In genomic region chr2:1603521-1603920, GRCh38 we compare ENCODE assay signal across 16 cellular contexts.
A peak's percentile ranks its signal among the peaks of the same experiment; 100 is the strongest.
DNase-seq lines count a peak whose midpoint lies in the region; ATAC-seq, FAIRE-seq and TF ChIP-seq lines count a peak whose summit lies in the region.
"Had no signal": no experiment of that assay in that cellular context is flagged by ENCODE, and none has a peak within 500 bp of the region (broad histone marks: within the 10 kb centered on the region; RNA-seq: fewer than 3 reads in every experiment).

No MANE protein-coding gene starts in this region.

- BruUV-seq in Panc1 (replicated peaks; lab: Mats Ljungman, UMichigan) (no TSS peak), HepG2 (replicated peaks; lab: Mats Ljungman, UMichigan) (no TSS peak)

- no peak for ATAC-seq in Panc1
- no peak for ATAC-seq in HepG2
- ATAC-seq: A549 had no signal

- TF ChIP-seq CTCF in Panc1 (IDR thresholded peaks at IDR 0.05) (no peak), kidney (IDR thresholded peaks at IDR 0.05; ENCODE audit: borderline replicate concordance, extremely low read depth, insufficient read depth) (no peak), sigmoid colon (IDR thresholded peaks at IDR 0.05) (no peak), HepG2 (CRISPR knock-in tag; IDR thresholded peaks at IDR 0.05) (no peak)

- intact Hi-C loops in Panc1 (cut with micrococcal nuclease; ENCODE audit: unreplicated experiment) (no loop called here), kidney (cut with DNase I) (no loop called here), sigmoid colon (cut with DNase I) (no loop called here), HepG2 (cut with micrococcal nuclease; ENCODE audit: unreplicated experiment) (no loop called here)

- no peak overlapping the region for H3K27ac Mint-ChIP-seq in activated CD4-positive, alpha-beta memory T cell treated with anti-CD3 and anti-CD28 coated beads, Interleukin-2, amount 10 ng/mL, durations not matched to agents 7 days and 5 days
- H3K27ac Mint-ChIP-seq: CD8-positive, alpha-beta memory T cell had no signal

- H3K4me3 Mint-ChIP-seq in activated CD4-positive, alpha-beta memory T cell treated with anti-CD3 and anti-CD28 coated beads, Interleukin-2, amount 10 ng/mL, durations not matched to agents 7 days and 5 days: no peak overlapping the region
- H3K4me3 Mint-ChIP-seq: CD8-positive, alpha-beta memory T cell had no signal

- no peaks in the 10 kb centered on the region; the same call in 1 of the 2 replicates for H3K36me3 ChIP-seq in H7 (replicated peaks; ENCODE audit: control insufficient read depth, insufficient read depth, low read length)
- H3K36me3 ChIP-seq in Panc1 (ENCODE audit: control insufficient read depth, insufficient read depth, low read length): no peaks in the 10 kb centered on the region
- H3K36me3 ChIP-seq in kidney (ENCODE audit: control insufficient read depth in 1 of 2, insufficient read depth in 2 of 2, low read length in 2 of 2): no peaks in the 10 kb centered on the region
- H3K36me3 ChIP-seq in sigmoid colon: no peaks in the 10 kb centered on the region
- H3K36me3 ChIP-seq in HepG2 (replicated peaks in 1 of 2; ENCODE audit: control insufficient read depth in 1 of 2, insufficient read depth in 2 of 2, low read length in 2 of 2): no peaks in the 10 kb centered on the region
- H3K36me3 ChIP-seq: BE2C had no signal

- H3K9me3 Mint-ChIP-seq in activated CD4-positive, alpha-beta memory T cell treated with anti-CD3 and anti-CD28 coated beads, Interleukin-2, amount 10 ng/mL, durations not matched to agents 7 days and 5 days: no peaks in the 10 kb centered on the region
- H3K9me3 Mint-ChIP-seq: CD8-positive, alpha-beta memory T cell had no signal

- no peaks in the 10 kb centered on the region for H4K20me1 ChIP-seq in HepG2 (ENCODE audit: insufficient read depth, low read length)

- no peak for TF ChIP-seq POLR2A in sigmoid colon (IDR thresholded peaks at IDR 0.05)
- TF ChIP-seq POLR2A in HepG2 (IDR thresholded peaks at IDR 0.05; ENCODE audit: insufficient read depth in 1 of 2, low read depth in 2 of 2, low read length in 2 of 2): no peak

- in situ Hi-C loops in Panc1 (cut with HindIII; ENCODE audit: low pct_unique_long_range_greater_than_20kb, low sequenced_read_pairs): no loop called here
- in situ Hi-C loops in HepG2 (cut with HindIII; ENCODE audit: extremely low pct_ligation_motif_present, low pct_unique_long_range_greater_than_20kb): no loop called here

- 95 to 96% methylated on average over 15 of the region's 15 CpGs for WGBS in sigmoid colon, 2 donors
- WGBS in HepG2 (ENCODE audit: low lambda C conversion rate): 89% methylated on average over 8 of the region's 15 CpGs

- no peak overlapping the region for H3K9ac ChIP-seq in kidney (ENCODE audit: low read length in 2 of 2)
- no peak overlapping the region for H3K9ac ChIP-seq in HepG2 (ENCODE audit: insufficient read depth, low read depth, low read length)

- no peaks in the 10 kb centered on the region for H3K36me3 Mint-ChIP-seq in activated CD4-positive, alpha-beta memory T cell treated with anti-CD3 and anti-CD28 coated beads, Interleukin-2, amount 10 ng/mL, durations not matched to agents 7 days and 5 days (ENCODE audit: low read depth)

- no peaks in the 10 kb centered on the region for H3K79me2 ChIP-seq in HepG2 (ENCODE audit: insufficient read depth, low read length)

- H3K4me1 ChIP-seq in Panc1 (ENCODE audit: control insufficient read depth, insufficient read depth, low read length) (peaks cover 56% of the 10 kb centered on the region), kidney (ENCODE audit: control insufficient read depth in 1 of 2, insufficient read depth in 1 of 2, low read depth in 1 of 2, low read length in 2 of 2) (peaks cover 3 to 11% of the 10 kb centered on the region in 2 donors), sigmoid colon (peaks cover 0 to 19% (median 11%) of the 10 kb centered on the region in 4 donors), HepG2 (ENCODE audit: insufficient read depth, low read length) (peaks cover 19% of the 10 kb centered on the region)
- H3K4me1 ChIP-seq: BE2C, Caco-2 had no signal

- H3K27me3 Mint-ChIP-seq in activated CD4-positive, alpha-beta memory T cell treated with anti-CD3 and anti-CD28 coated beads, Interleukin-2, amount 10 ng/mL, durations not matched to agents 7 days and 5 days: no peaks in the 10 kb centered on the region

- CTCF ChIA-PET in Panc1 (lab: Charles Lee) (no interaction called here), HepG2 (lab: Yijun Ruan, JAX; ENCODE audit: low intra/inter-chr PET ratio, low total read pairs) (no interaction called here)
- CTCF ChIA-PET in activated CD4-positive, alpha-beta memory T cell treated with anti-CD3 and anti-CD28 coated beads, Interleukin-2, amount 10 ng/mL, durations not matched to agents 7 days and 5 days (lab: Charles Lee): no interaction called here

- no peaks in the 10 kb centered on the region for H3K27me3 ChIP-seq in H7 (ENCODE audit: control insufficient read depth, insufficient read depth, low read length)
- no peaks in the 10 kb centered on the region for H3K27me3 ChIP-seq in Panc1 (ENCODE audit: control insufficient read depth, insufficient read depth, low read length)
- no peaks in the 10 kb centered on the region for H3K27me3 ChIP-seq in sigmoid colon
- H3K27me3 ChIP-seq in HepG2 (ENCODE audit: control insufficient read depth in 1 of 2, insufficient read depth in 2 of 2, low read length in 2 of 2): peaks cover 4 to 42% of the 10 kb centered on the region in 2 experiments; a peak in 4 of 5 replicates
- H3K27me3 ChIP-seq: BE2C had no signal

- no peaks in the 10 kb centered on the region for H3K9me3 ChIP-seq in Panc1 (ENCODE audit: control insufficient read depth, insufficient read depth, low read depth, low read length)
- H3K9me3 ChIP-seq in kidney (ENCODE audit: control insufficient read depth in 1 of 2, low read length in 2 of 2): no peaks in the 10 kb centered on the region
- H3K9me3 ChIP-seq in sigmoid colon: no peaks in the 10 kb centered on the region
- H3K9me3 ChIP-seq in HepG2 (ENCODE audit: low read length): no peaks in the 10 kb centered on the region
- H3K9me3 ChIP-seq: BE2C had no signal

- peak; percentile 48 for DNase-seq in H7
- DNase-seq in Panc1 (ENCODE audit: low read depth, low spot score): no peak
- peak; percentile 57 for DNase-seq in kidney
- DNase-seq in sigmoid colon: peak; percentile 61
- DNase-seq in hypothalamus (lab: John Stamatoyannopoulos, UW): no peak
- DNase-seq in activated CD4-positive, alpha-beta memory T cell treated with anti-CD3 and anti-CD28 coated beads, Interleukin-2, amount 10 ng/mL, durations not matched to agents 7 days and 5 days: no peak
- DNase-seq in HepG2 (ENCODE audit: low spot score): no peak
- DNase-seq: BE2C, Caco-2, DND-41, GDM1 had no signal

- H3K4me2 ChIP-seq in HepG2 (ENCODE audit: low read depth, low read length): no peak overlapping the region
- H3K4me2 ChIP-seq: A549 had no signal

- POLR2A ChIA-PET in Panc1 (lab: Charles Lee): no interaction called here
- POLR2A ChIA-PET in activated CD4-positive, alpha-beta memory T cell treated with anti-CD3 and anti-CD28 coated beads, Interleukin-2, amount 10 ng/mL, durations not matched to agents 7 days and 5 days (lab: Charles Lee): no interaction called here
- POLR2A ChIA-PET in HepG2 (lab: Yijun Ruan, JAX): no interaction called here

- H2AFZ ChIP-seq in HepG2 (ENCODE audit: low read length): no peak overlapping the region

- H3K4me3 ChIP-seq in H7 (ENCODE audit: insufficient read depth, low read depth, low read length): no peak overlapping the region
- no peak overlapping the region for H3K4me3 ChIP-seq in Panc1 (ENCODE audit: low read depth in 2 of 2, low read length in 2 of 2)
- H3K4me3 ChIP-seq in kidney (ENCODE audit: low read length in 2 of 2): no peak overlapping the region
- no peak overlapping the region for H3K4me3 ChIP-seq in sigmoid colon
- H3K4me3 ChIP-seq in HepG2 (replicated peaks in 1 of 3; ENCODE audit: insufficient read depth in 1 of 3, low read depth in 2 of 3, low read length in 3 of 3): no peak overlapping the region
- H3K4me3 ChIP-seq: A549 had no signal

- FAIRE-seq in kidney (lab: Jason Lieb, UNC) (no peak), HepG2 (lab: Jason Lieb, UNC) (no peak)
- FAIRE-seq: A549, GM12892, GM19239, H54 had no signal

- no peak for TF ChIP-seq RAD21 in HepG2 (CRISPR knock-in tag; IDR thresholded peaks at IDR 0.05)

- no peaks in the 10 kb centered on the region for H3K4me1 Mint-ChIP-seq in activated CD4-positive, alpha-beta memory T cell treated with anti-CD3 and anti-CD28 coated beads, Interleukin-2, amount 10 ng/mL, durations not matched to agents 7 days and 5 days
- H3K4me1 Mint-ChIP-seq: CD8-positive, alpha-beta memory T cell had no signal

- H3K27ac ChIP-seq in Panc1 (ENCODE audit: low read length) (peak overlapping the region; percentile 92), kidney (ENCODE audit: low read depth in 2 of 2, low read length in 2 of 2) (no peak overlapping the region), sigmoid colon (no peak overlapping the region), HepG2 (ENCODE audit: extremely low read length, insufficient read depth, low read length) (no peak overlapping the region)
- H3K27ac ChIP-seq: A549 had no signal

- TF ChIP-seq EP300 in sigmoid colon (IDR thresholded peaks at IDR 0.05) (no peak), HepG2 (IDR thresholded peaks at IDR 0.05; ENCODE audit: low read depth in 2 of 2, low read length in 2 of 2) (no peak), HepG2 (CRISPR knock-in tag; IDR thresholded peaks at IDR 0.05; ENCODE audit: borderline replicate concordance) (no peak)

TF ChIP-seq in HepG2, 621 proteins besides CTCF, POLR2A, EP300 and RAD21:
- no peak for TF ChIP-seq RCOR2 (CRISPR knock-in tag; IDR thresholded peaks at IDR 0.05)
- no peak for TF ChIP-seq ZNF17 (CRISPR knock-in tag; IDR thresholded peaks at IDR 0.05)
- no peak for TF ChIP-seq NBN (conservative IDR thresholded peaks at IDR 0.05)
- no peak for TF ChIP-seq SP2 (CRISPR knock-in tag; IDR thresholded peaks at IDR 0.05)
- TF ChIP-seq NAIF1 (CRISPR knock-in tag; IDR thresholded peaks at IDR 0.05; ENCODE audit: borderline replicate concordance): no peak
- TF ChIP-seq GPBP1L1 (CRISPR knock-in tag; IDR thresholded peaks at IDR 0.05): no peak
- no peak for TF ChIP-seq HOXA5 (CRISPR knock-in tag; IDR thresholded peaks at IDR 0.05)
- no peak for TF ChIP-seq MEF2D (CRISPR knock-in tag; IDR thresholded peaks at IDR 0.05)
- no peak for TF ChIP-seq NKX3-1 (CRISPR knock-in tag; IDR thresholded peaks at IDR 0.05)

Comparison
In these comparisons a context has a peak if more than half of its experiments do, and no peak if none do; other contexts are left out.
1. DNase-seq: peak in H7 (single experiment), kidney (single experiment) and sigmoid colon (single experiment); none in Panc1 (single experiment), hypothalamus (0 of 51), activated CD4-positive, alpha-beta memory T cell treated with anti-CD3 and anti-CD28 coated beads, Interleukin-2, amount 10 ng/mL, durations not matched to agents 7 days and 5 days (single experiment) and HepG2 (single experiment).